23 cellular contexts compared by ENCODE assay signal in the genomic region with DNA sequence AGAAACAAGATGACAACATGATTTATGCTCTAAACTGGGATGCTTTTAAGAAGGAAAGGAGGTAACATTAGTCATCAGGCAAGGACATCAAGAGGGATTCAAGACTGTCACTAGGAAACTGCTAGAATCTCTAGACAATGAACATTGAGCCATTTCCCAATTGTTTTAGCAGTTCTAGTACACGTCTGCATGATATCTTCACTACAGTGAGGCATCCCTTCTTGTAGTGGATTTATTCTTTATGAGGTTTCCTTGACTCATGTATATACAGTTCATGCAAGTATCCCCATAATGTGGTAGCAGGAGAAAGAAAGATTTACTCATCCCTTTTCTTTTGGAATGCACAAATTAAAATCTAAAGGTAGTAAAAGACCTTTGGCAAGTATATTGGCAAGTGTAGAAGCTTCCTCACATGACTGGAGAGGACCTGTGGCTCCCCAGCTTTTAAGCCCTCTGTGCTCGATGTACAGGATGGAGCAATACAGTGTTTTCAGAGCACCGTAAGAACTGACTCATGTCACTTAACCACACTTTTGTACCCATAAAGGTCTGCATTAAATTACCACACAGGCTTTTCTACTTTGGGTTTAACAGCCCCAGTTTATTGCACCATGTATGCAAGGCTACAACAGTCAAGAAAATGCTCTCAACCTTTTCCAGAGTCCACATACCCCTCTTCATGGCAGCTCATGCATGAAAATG.
A peak's percentile ranks its signal among the peaks of the same experiment; 100 is the strongest.
DNase-seq lines count a peak whose midpoint lies in the region; ATAC-seq and TF ChIP-seq lines count a peak whose summit lies in the region.
"Had no signal": no experiment of that assay in that cellular context is flagged by ENCODE, and none has a peak within 500 bp of the region (broad histone marks: within the 10 kb centered on the region; RNA-seq: fewer than 3 reads in every experiment).

No MANE protein-coding gene starts in this region.

- no peaks in the 10 kb centered on the region for H3K27me3 ChIP-seq in RWPE2 (ENCODE audit: insufficient read depth, poor library complexity, severe bottlenecking)
- H3K27me3 ChIP-seq: colonic mucosa, stomach, tibial artery had no signal

- CTCF ChIA-PET in T-cell (lab: Charles Lee): no interaction called here

- POLR2A ChIA-PET in T-cell (lab: Charles Lee): no interaction called here

- H3K4me1 Mint-ChIP-seq in HFFc6 (ENCODE audit: low read depth) (peaks cover 65% of the 10 kb centered on the region), T-cell (no peaks in the 10 kb centered on the region)
- no peaks in the 10 kb centered on the region for H3K4me1 Mint-ChIP-seq in activated naive CD8-positive, alpha-beta T cell treated with anti-CD3 and anti-CD28 coated beads for 36 hours
- H3K4me1 Mint-ChIP-seq: CD4-positive, CD25-positive, alpha-beta regulatory T cell had no signal

- H3K27ac Mint-ChIP-seq in HFFc6 (peak overlapping the region; percentile 76), T-cell (no peak overlapping the region)
- no peak overlapping the region for H3K27ac Mint-ChIP-seq in activated naive CD8-positive, alpha-beta T cell treated with anti-CD3 and anti-CD28 coated beads for 36 hours
- H3K27ac Mint-ChIP-seq: CD4-positive, CD25-positive, alpha-beta regulatory T cell had no signal

- H3K27me3 Mint-ChIP-seq in HFFc6 (ENCODE audit: insufficient read depth) (peaks cover 4% of the 10 kb centered on the region), T-cell (no peaks in the 10 kb centered on the region)
- H3K27me3 Mint-ChIP-seq in activated naive CD8-positive, alpha-beta T cell treated with anti-CD3 and anti-CD28 coated beads for 36 hours: no peaks in the 10 kb centered on the region

- no peaks in the 10 kb centered on the region for H3K9me3 ChIP-seq in RWPE2 (ENCODE audit: severe bottlenecking)
- H3K9me3 ChIP-seq: colonic mucosa, stomach, tibial artery had no signal

- H3K4me3 ChIP-seq in AG10803 (ENCODE audit: low read length) (no peak overlapping the region), RWPE2 (ENCODE audit: severe bottlenecking) (no peak overlapping the region), foreskin fibroblast (ENCODE audit: low read depth in 1 of 2, low read length in 2 of 2) (no peak overlapping the region)
- H3K4me3 ChIP-seq: colonic mucosa, stomach, tibial artery had no signal

- DNase-seq in AG10803 (ENCODE audit: low read depth) (peak; percentile 50), HFFc6 (peak; percentile 69), RWPE2 (ENCODE audit: low spot score) (no peak), foreskin fibroblast (peak; percentile 85 to 86), T-cell (no peak)
- DNase-seq in activated naive CD8-positive, alpha-beta T cell treated with anti-CD3 and anti-CD28 coated beads for 36 hours: no peak
- no peak for DNase-seq in activated CD4-positive, alpha-beta T cell treated with anti-CD3 and anti-CD28 coated beads, Interleukin-2, amount 50 U/mL, for 48 hours
- DNase-seq: activated CD4-positive, alpha-beta T cell treated with anti-CD3 and anti-CD28 coated beads for 1 hour; activated effector memory CD4-positive, alpha-beta T cell treated with anti-CD3 and anti-CD28 coated beads, Interleukin-2, amount 50 U/mL, for 16 hours; CD4-positive, CD25-positive, alpha-beta regulatory T cell; colonic mucosa; effector memory CD4-positive, alpha-beta T cell; KG1; NCI-H1092; NCI-H1930; NCI-H774; SHP77; stimulated activated CD8-positive, alpha-beta memory T cell treated with anti-CD3 and anti-CD28 coated beads, Interleukin-4, amount 100 ng/mL, for 48 hours; stomach; T-helper 1 cell; tibial artery had no signal

- no peak for TF ChIP-seq CTCF in AG10803 (conservative IDR thresholded peaks at IDR 0.05; ENCODE audit: low read length)
- TF ChIP-seq CTCF in HFFc6 (IDR thresholded peaks at IDR 0.05): no peak
- no peak for TF ChIP-seq CTCF in RWPE2 (IDR thresholded peaks at IDR 0.05; ENCODE audit: poor library complexity, severe bottlenecking)
- no peak for TF ChIP-seq CTCF in foreskin fibroblast (IDR thresholded peaks at IDR 0.05; ENCODE audit: low read depth, low read length)

- 0 out of 3 replicates have a peak, but pooled peaks have one; percentile 19 for ATAC-seq in RWPE2 (ENCODE audit: low read depth)
- no peak for ATAC-seq in GM21528 (IDR thresholded peaks at IDR 0.05; ENCODE audit: low FRiP score, unreplicated experiment)
- ATAC-seq in T-cell (replicated peaks in 1 of 4): no peak
- ATAC-seq: esophagus mucosa had no signal

- H3K36me3 Mint-ChIP-seq in HFFc6 (ENCODE audit: low read depth) (peaks cover 22% of the 10 kb centered on the region), T-cell (no peaks in the 10 kb centered on the region)
- H3K36me3 Mint-ChIP-seq in activated naive CD8-positive, alpha-beta T cell treated with anti-CD3 and anti-CD28 coated beads for 36 hours: no peaks in the 10 kb centered on the region
- H3K36me3 Mint-ChIP-seq: CD4-positive, CD25-positive, alpha-beta regulatory T cell had no signal

- H3K27ac ChIP-seq in RWPE2 (ENCODE audit: poor library complexity, severe bottlenecking): no peak overlapping the region
- H3K27ac ChIP-seq: colonic mucosa, stomach, tibial artery had no signal

- H3K36me3 ChIP-seq in RWPE2 (ENCODE audit: low read depth): no peaks in the 10 kb centered on the region
- H3K36me3 ChIP-seq: colonic mucosa, stomach, tibial artery had no signal

- H3K4me3 Mint-ChIP-seq in HFFc6 (peak overlapping the region; percentile 23), T-cell (no peak overlapping the region)
- no peak overlapping the region for H3K4me3 Mint-ChIP-seq in activated naive CD8-positive, alpha-beta T cell treated with anti-CD3 and anti-CD28 coated beads for 36 hours
- H3K4me3 Mint-ChIP-seq: CD4-positive, CD25-positive, alpha-beta regulatory T cell had no signal

- H3K9me3 Mint-ChIP-seq in HFFc6 (no peaks in the 10 kb centered on the region; the same call in 1 of the 2 replicates), T-cell (peaks cover 0 to 2% (median 0%) of the 10 kb centered on the region in 3 donors)
- H3K9me3 Mint-ChIP-seq in activated naive CD8-positive, alpha-beta T cell treated with anti-CD3 and anti-CD28 coated beads for 36 hours: no peaks in the 10 kb centered on the region

- H3K4me1 ChIP-seq in RWPE2 (ENCODE audit: insufficient read depth, poor library complexity, severe bottlenecking): peaks cover 5% of the 10 kb centered on the region
- H3K4me1 ChIP-seq: colonic mucosa, stomach, tibial artery had no signal

Comparison
In these comparisons a context has a peak if more than half of its experiments do, and no peak if none do; other contexts are left out.
1. DNase-seq: peak in AG10803 (single experiment), HFFc6 (single experiment) and foreskin fibroblast (2 of 2); none in RWPE2 (single experiment), activated naive CD8-positive, alpha-beta T cell treated with anti-CD3 and anti-CD28 coated beads for 36 hours (single experiment), T-cell (0 of 34) and activated CD4-positive, alpha-beta T cell treated with anti-CD3 and anti-CD28 coated beads, Interleukin-2, amount 50 U/mL, for 48 hours (0 of 2).